19 cellular contexts compared by ENCODE assay signal in genomic region chr2:10433264-10433947, GRCh38. TPM values are rescaled to one million over a fixed set of nuclear protein-coding genes. Genes with fewer than 3 reads are reported as not detected.
DNase-seq lines count a peak whose midpoint lies in the region; ATAC-seq, FAIRE-seq and TF ChIP-seq lines count a peak whose summit lies in the region.
"Had no signal": no experiment of that assay in that cellular context is flagged by ENCODE, and none has a peak within 500 bp of the region (broad histone marks: within the 10 kb centered on the region; RNA-seq: fewer than 3 reads in every experiment).

No MANE protein-coding gene starts in this region.

- no peak overlapping the region for H3K27ac Mint-ChIP-seq in activated naive CD8-positive, alpha-beta T cell
- H3K27ac Mint-ChIP-seq in activated naive CD8-positive, alpha-beta T cell treated with anti-CD3 and anti-CD28 coated beads for 36 hours = no peak overlapping the region
- H3K27ac Mint-ChIP-seq in stimulated activated naive B cell treated with anti-CD40 and anti-IgM and Interleukin-4, amounts not matched to agents 10 μg/mL and 1 μg/mL and 100 μg/mL, for 72 hours = peak overlapping the region; percentile 38

- H3K9ac ChIP-seq in kidney (ENCODE audit: low read length in 2 of 2) = no peak overlapping the region
- H3K9ac ChIP-seq: GM23248, SK-N-SH had no signal

- no peak for DNase-seq in activated naive CD8-positive, alpha-beta T cell treated with anti-CD3 and anti-CD28 coated beads for 36 hours
- DNase-seq in RWPE1 (ENCODE audit: low spot score) (no peak), kidney (peak; percentile 57), HuH-7.5 (ENCODE audit: low spot score) (no peak)
- DNase-seq in stimulated activated naive B cell treated with anti-CD40 and anti-IgM and Interleukin-4, amounts not matched to agents 10 μg/mL and 1 μg/mL and 100 μg/mL, for 72 hours = no peak
- DNase-seq: activated T-cell treated with anti-CD3 and anti-CD28 coated beads, Interleukin-2, amount 50 U/mL, for 48 hours; effector CD4-positive, alpha-beta T cell; esophagus squamous epithelium; GM23248; NCI-H2227 treated with DMSO at 0.1 percent for 48 hours; Peyer's patch; stimulated activated naive CD4-positive, alpha-beta T cell treated with Interleukin-2 at 50 U/mL for 16 hours; upper lobe of right lung had no signal

- peaks cover 10% of the 10 kb centered on the region for H3K4me1 Mint-ChIP-seq in activated naive CD8-positive, alpha-beta T cell (ENCODE audit: low read depth)
- H3K4me1 Mint-ChIP-seq in activated naive CD8-positive, alpha-beta T cell treated with anti-CD3 and anti-CD28 coated beads for 36 hours = peaks cover 9% of the 10 kb centered on the region
- H3K4me1 Mint-ChIP-seq in stimulated activated naive B cell treated with anti-CD40 and anti-IgM and Interleukin-4, amounts not matched to agents 10 μg/mL and 1 μg/mL and 100 μg/mL, for 72 hours = peaks cover 17 to 42% of the 10 kb centered on the region in 2 donors

- H3K36me3 ChIP-seq in kidney (ENCODE audit: control insufficient read depth in 1 of 2, insufficient read depth in 2 of 2, low read length in 2 of 2) = no peaks in the 10 kb centered on the region
- H3K36me3 ChIP-seq: cardiac muscle cell, esophagus squamous epithelium, Peyer's patch, upper lobe of right lung had no signal

- ATAC-seq in stimulated activated naive B cell treated with anti-CD40 and anti-IgM and Interleukin-4, amounts not matched to agents 10 μg/mL and 1 μg/mL and 100 μg/mL, for 72 hours (replicated peaks) = no peak
- no peak for ATAC-seq in HG03469 (IDR thresholded peaks at IDR 0.05; ENCODE audit: unreplicated experiment)
- no peak for ATAC-seq in GM21447 (IDR thresholded peaks at IDR 0.05; ENCODE audit: unreplicated experiment)

- TF ChIP-seq CTCF in RWPE1 (conservative IDR thresholded peaks at IDR 0.05; ENCODE audit: low read depth) = no peak
- no peak for TF ChIP-seq CTCF in kidney (IDR thresholded peaks at IDR 0.05; ENCODE audit: borderline replicate concordance, extremely low read depth, insufficient read depth)

- H3K27ac ChIP-seq in RWPE1 = peak overlapping the region; percentile 8
- no peak overlapping the region for H3K27ac ChIP-seq in kidney (ENCODE audit: low read depth in 2 of 2, low read length in 2 of 2)
- H3K27ac ChIP-seq: cardiac muscle cell, esophagus squamous epithelium, GM23248, upper lobe of right lung had no signal

- H3K4me3 ChIP-seq in kidney (ENCODE audit: low read length in 2 of 2) = no peak overlapping the region

- H3K36me3 Mint-ChIP-seq in activated naive CD8-positive, alpha-beta T cell = no peaks in the 10 kb centered on the region
- H3K36me3 Mint-ChIP-seq in activated naive CD8-positive, alpha-beta T cell treated with anti-CD3 and anti-CD28 coated beads for 36 hours = no peaks in the 10 kb centered on the region
- peaks cover 0 to 10% of the 10 kb centered on the region in 2 donors for H3K36me3 Mint-ChIP-seq in stimulated activated naive B cell treated with anti-CD40 and anti-IgM and Interleukin-4, amounts not matched to agents 10 μg/mL and 1 μg/mL and 100 μg/mL, for 72 hours
- H3K36me3 Mint-ChIP-seq: naive thymus-derived CD8-positive, alpha-beta T cell had no signal

- CTCF ChIA-PET in RWPE1 (lab: Yijun Ruan, JAX) = interaction anchor here (0.7 to 3.1 kb wide), 4 partner anchors 24 to 428 kb away, joined by 3 to 49 read pairs (median 8); no protein-coding TSS in a partner anchor

- H3K9me3 ChIP-seq in kidney (ENCODE audit: control insufficient read depth in 1 of 2, low read length in 2 of 2) = no peaks in the 10 kb centered on the region
- H3K9me3 ChIP-seq: esophagus squamous epithelium, Peyer's patch, SK-N-SH, upper lobe of right lung had no signal

- intact Hi-C loops in kidney (cut with DNase I) = loop anchor here (5.0 to 10.0 kb wide), 2 partner anchors 306 to 359 kb away; no protein-coding TSS in a partner anchor

- POLR2A ChIA-PET in RWPE1 (lab: Yijun Ruan, JAX; ENCODE audit: low non-redundant PET) = no interaction called here

- FAIRE-seq in kidney (lab: Jason Lieb, UNC) = no peak

- H3K4me1 ChIP-seq in kidney (ENCODE audit: control insufficient read depth in 1 of 2, insufficient read depth in 1 of 2, low read depth in 1 of 2, low read length in 2 of 2) = peaks cover 4 to 8% of the 10 kb centered on the region in 2 donors
- H3K4me1 ChIP-seq: upper lobe of right lung had no signal

- no peaks in the 10 kb centered on the region for H3K9me3 Mint-ChIP-seq in activated naive CD8-positive, alpha-beta T cell (ENCODE audit: low read depth)
- H3K9me3 Mint-ChIP-seq in activated naive CD8-positive, alpha-beta T cell treated with anti-CD3 and anti-CD28 coated beads for 36 hours = no peaks in the 10 kb centered on the region
- H3K9me3 Mint-ChIP-seq in stimulated activated naive B cell treated with anti-CD40 and anti-IgM and Interleukin-4, amounts not matched to agents 10 μg/mL and 1 μg/mL and 100 μg/mL, for 72 hours = no peaks in the 10 kb centered on the region
- H3K9me3 Mint-ChIP-seq: naive thymus-derived CD8-positive, alpha-beta T cell had no signal

- no peaks in the 10 kb centered on the region for H3K27me3 Mint-ChIP-seq in activated naive CD8-positive, alpha-beta T cell
- H3K27me3 Mint-ChIP-seq in activated naive CD8-positive, alpha-beta T cell treated with anti-CD3 and anti-CD28 coated beads for 36 hours = peaks cover 4% of the 10 kb centered on the region
- peaks cover 4 to 6% of the 10 kb centered on the region in 2 donors for H3K27me3 Mint-ChIP-seq in stimulated activated naive B cell treated with anti-CD40 and anti-IgM and Interleukin-4, amounts not matched to agents 10 μg/mL and 1 μg/mL and 100 μg/mL, for 72 hours

- peak overlapping the region; percentile 10 for H3K4me3 Mint-ChIP-seq in activated naive CD8-positive, alpha-beta T cell
- no peak overlapping the region for H3K4me3 Mint-ChIP-seq in activated naive CD8-positive, alpha-beta T cell treated with anti-CD3 and anti-CD28 coated beads for 36 hours
- peak overlapping the region in 1 of 2 donors; percentile 0 for H3K4me3 Mint-ChIP-seq in stimulated activated naive B cell treated with anti-CD40 and anti-IgM and Interleukin-4, amounts not matched to agents 10 μg/mL and 1 μg/mL and 100 μg/mL, for 72 hours

RNA-seq across cellular contexts. Expression of gene ODC1, which starts 14.7 kb away (rescaled TPM):
- total RNA-seq in activated naive CD8-positive, alpha-beta T cell treated with anti-CD3 and anti-CD28 coated beads for 36 hours = 100 to 1,000 TPM; 357 to 367 TPM
- 97.5 TPM for total RNA-seq in kidney
- 94.4 TPM for polyA plus RNA-seq in kidney (ENCODE audit: insufficient read depth, low read depth, low replicate concordance)
